2 cellular contexts compared by ENCODE assay signal in the genomic region with DNA sequence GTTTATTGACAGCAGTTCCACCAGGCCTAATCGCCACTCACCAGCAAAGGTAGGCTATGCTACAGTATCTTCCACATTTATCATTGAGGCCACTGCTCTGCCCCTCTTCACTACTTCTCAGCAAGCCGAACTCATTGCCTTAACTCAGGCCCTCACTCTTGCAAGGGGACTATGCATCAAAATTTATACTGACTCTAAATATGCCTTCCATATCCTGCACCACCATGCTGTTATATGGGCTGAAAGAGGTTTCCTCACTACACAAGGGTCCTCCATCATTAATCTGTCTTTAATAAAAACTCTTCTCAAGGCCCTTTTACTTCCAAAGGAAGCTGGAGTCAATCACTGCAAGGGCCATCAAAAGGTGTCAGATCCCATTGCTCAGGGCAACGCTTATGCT. TPM values are rescaled to one million over a fixed set of nuclear protein-coding genes. Genes with fewer than 3 reads are reported as not detected.
"Had no signal": no experiment of that assay in that cellular context is flagged by ENCODE, and none has a peak within 500 bp of the region (broad histone marks: within the 10 kb centered on the region; RNA-seq: fewer than 3 reads in every experiment).

No MANE protein-coding gene starts in this region.

RNA-seq across cellular contexts. Expression of a gene that starts 33.2 kb away (rescaled TPM):
- polyA plus RNA-seq: immature natural killer cell; naive thymus-derived CD4-positive, alpha-beta T cell had no signal
